ENCODE assay signal across 10 cellular contexts in genomic region chr3:150329408-150329807, GRCh38.
"Had no signal": no experiment of that assay in that cellular context is flagged by ENCODE, and none has a peak within 500 bp of the region (broad histone marks: within the 10 kb centered on the region; RNA-seq: fewer than 3 reads in every experiment).

No MANE protein-coding gene starts in this region.

- H3K27ac Mint-ChIP-seq: memory B cell; natural killer cell; stimulated activated memory B cell treated with anti-CD40 and anti-IgM and Interleukin-4, amounts not matched to agents 10 μg/mL and 1 μg/mL and 100 μg/mL, for 72 hours; type B pancreatic cell had no signal

- H3K4me1 Mint-ChIP-seq: natural killer cell had no signal

- H3K27me3 Mint-ChIP-seq: type B pancreatic cell had no signal

- H3K4me3 Mint-ChIP-seq: memory B cell; natural killer cell; stimulated activated memory B cell treated with anti-CD40 and anti-IgM and Interleukin-4, amounts not matched to agents 10 μg/mL and 1 μg/mL and 100 μg/mL, for 72 hours; type B pancreatic cell had no signal

- DNase-seq: activated CD4-positive, CD25-positive, alpha-beta regulatory T cell treated with anti-CD3 and anti-CD28 coated beads, Interleukin-2, amount 50 U/mL, for 72 hours; activated effector memory CD4-positive, alpha-beta T cell treated with anti-CD3 and anti-CD28 coated beads, Interleukin-2, amount 50 U/mL, for 16 hours; caudate nucleus; colonic mucosa; heart right ventricle; left ventricle myocardium inferior; natural killer cell had no signal

- H3K36me3 Mint-ChIP-seq: memory B cell; natural killer cell; stimulated activated memory B cell treated with anti-CD40 and anti-IgM and Interleukin-4, amounts not matched to agents 10 μg/mL and 1 μg/mL and 100 μg/mL, for 72 hours; type B pancreatic cell had no signal

- ATAC-seq: heart right ventricle; stimulated activated memory B cell treated with anti-CD40 and anti-IgM and Interleukin-4, amounts not matched to agents 10 μg/mL and 1 μg/mL and 100 μg/mL, for 72 hours had no signal

- H3K9me3 Mint-ChIP-seq: memory B cell, natural killer cell had no signal
